In genomic region chr11:3865388-3866193, GRCh38 we compare ENCODE assay signal across 9 cellular contexts. TPM values are rescaled to one million over a fixed set of nuclear protein-coding genes. Genes with fewer than 3 reads are reported as not detected.
A peak's percentile ranks its signal among the peaks of the same experiment; 100 is the strongest.
DNase-seq lines count a peak whose midpoint lies in the region; ATAC-seq, FAIRE-seq and TF ChIP-seq lines count a peak whose summit lies in the region.
"Had no signal": no experiment of that assay in that cellular context is flagged by ENCODE, and none has a peak within 500 bp of the region (broad histone marks: within the 10 kb centered on the region; RNA-seq: fewer than 3 reads in every experiment).

No MANE protein-coding gene starts in this region.

- ATAC-seq in natural killer cell treated with Interleukin-12 subunit alpha and Interleukin-12 subunit beta and Interleukin-15 and Interleukin-18, amount 100 ng/mL, for 72 hours, result peak; percentile 37 to 46

- peaks cover 57 to 67% of the 10 kb centered on the region in 2 donors for H3K4me1 Mint-ChIP-seq in natural killer cell treated with Interleukin-12 subunit alpha and Interleukin-12 subunit beta and Interleukin-15 and Interleukin-18, amount 100 ng/mL, for 72 hours (ENCODE audit: low read depth in 2 of 2)

- FAIRE-seq in bronchial epithelial cell (lab: Jason Lieb, UNC), result no peak

- H3K4me3 ChIP-seq in KMS-11 (IDR thresholded peaks at IDR 0.05; ENCODE audit: insufficient read depth, low read depth, low read length) (no peak overlapping the region), bronchial epithelial cell (ENCODE audit: low read depth, low read length) (no peak overlapping the region)

- H2AFZ ChIP-seq in KMS-11 (ENCODE audit: low read depth), result no peak overlapping the region

- H3K27me3 ChIP-seq in KMS-11 (ENCODE audit: insufficient read depth, low read depth) (no peaks in the 10 kb centered on the region), bronchial epithelial cell (ENCODE audit: control insufficient read depth, insufficient read depth, low read length) (no peaks in the 10 kb centered on the region)

- peak overlapping the region; percentile 56; the same call in 1 of the 2 replicates for H3K27ac ChIP-seq in KMS-11

- H3K4me1 ChIP-seq in KMS-11 (ENCODE audit: low read depth, poor library complexity, severe bottlenecking), result peaks cover 92% of the 10 kb centered on the region

- H3K36me3 Mint-ChIP-seq in natural killer cell treated with Interleukin-12 subunit alpha and Interleukin-12 subunit beta and Interleukin-15 and Interleukin-18, amount 100 ng/mL, for 72 hours, result no peaks in the 10 kb centered on the region

- H3K27me3 Mint-ChIP-seq in natural killer cell treated with Interleukin-12 subunit alpha and Interleukin-12 subunit beta and Interleukin-15 and Interleukin-18, amount 100 ng/mL, for 72 hours, result no peaks in the 10 kb centered on the region

- peaks cover 80% of the 10 kb centered on the region for H3K79me2 ChIP-seq in KMS-11 (ENCODE audit: insufficient read depth, low read depth)

- H3K9ac ChIP-seq in KMS-11, result no peak overlapping the region

- peak overlapping the region; percentile 84 for H3K4me3 Mint-ChIP-seq in natural killer cell treated with Interleukin-12 subunit alpha and Interleukin-12 subunit beta and Interleukin-15 and Interleukin-18, amount 100 ng/mL, for 72 hours
- H3K4me3 Mint-ChIP-seq: neural crest cell had no signal

- H3K36me3 ChIP-seq in KMS-11 (ENCODE audit: insufficient read depth), result no peaks in the 10 kb centered on the region
- no peaks in the 10 kb centered on the region for H3K36me3 ChIP-seq in bronchial epithelial cell (ENCODE audit: control insufficient read depth, insufficient read depth, low read length)

- TF ChIP-seq CTCF in KMS-11 (conservative IDR thresholded peaks at IDR 0.05; ENCODE audit: low read depth, low read length), result no peak
- TF ChIP-seq CTCF in bronchial epithelial cell (IDR thresholded peaks at IDR 0.05; ENCODE audit: insufficient read depth, low read length, severe bottlenecking), result no peak

- no peaks in the 10 kb centered on the region for H3K9me3 Mint-ChIP-seq in natural killer cell treated with Interleukin-12 subunit alpha and Interleukin-12 subunit beta and Interleukin-15 and Interleukin-18, amount 100 ng/mL, for 72 hours
- H3K9me3 Mint-ChIP-seq: neural crest cell had no signal

- H3K4me2 ChIP-seq in KMS-11, result peak overlapping the region; percentile 53

- H4K20me1 ChIP-seq in KMS-11 (ENCODE audit: insufficient read depth), result no peaks in the 10 kb centered on the region

- peak; percentile 73 for DNase-seq in ELR (ENCODE audit: low read depth)
- DNase-seq in bronchial epithelial cell (ENCODE audit: low read depth), result peak; percentile 86
- no peak for DNase-seq in natural killer cell treated with Interleukin-12 subunit alpha and Interleukin-12 subunit beta and Interleukin-15 and Interleukin-18, amount 100 ng/mL, for 72 hours (ENCODE audit: low spot score)
- no peak for DNase-seq in NCI-H510A (lab: John Stamatoyannopoulos, UW)
- no peak for DNase-seq in GDM1 (lab: John Stamatoyannopoulos, UW)
- no peak for DNase-seq in cortex of kidney (lab: John Stamatoyannopoulos, UW)
- no peak for DNase-seq in DMS114 treated with DMSO at 0.1 percent for 48 hours (lab: John Stamatoyannopoulos, UW; ENCODE audit: unreplicated experiment)

- peak overlapping the region; percentile 74 to 83 for H3K27ac Mint-ChIP-seq in natural killer cell treated with Interleukin-12 subunit alpha and Interleukin-12 subunit beta and Interleukin-15 and Interleukin-18, amount 100 ng/mL, for 72 hours

RNA-seq across cellular contexts. Expression of gene STIM1, which starts 10.1 kb away (rescaled TPM):
- total RNA-seq in bronchial epithelial cell, result 60.8 and 86.9 TPM in 2 replicates
- 10 to 100 TPM; 83.9 to 85.9 TPM for total RNA-seq in natural killer cell treated with Interleukin-12 subunit alpha and Interleukin-12 subunit beta and Interleukin-15 and Interleukin-18, amount 100 ng/mL, for 72 hours

RNA-seq across cellular contexts. Expression of gene RHOG, which starts 24.8 kb away (rescaled TPM):
- total RNA-seq in bronchial epithelial cell, result 5.5 and 7.3 TPM in 2 replicates
- total RNA-seq in natural killer cell treated with Interleukin-12 subunit alpha and Interleukin-12 subunit beta and Interleukin-15 and Interleukin-18, amount 100 ng/mL, for 72 hours, result 100 to 1,000 TPM; 154 to 164 TPM

RNA-seq across cellular contexts. Expression of gene PGAP2, which starts 57.2 kb away (rescaled TPM):
- total RNA-seq in bronchial epithelial cell, result 26.3 and 31.9 TPM in 2 replicates
- total RNA-seq in natural killer cell treated with Interleukin-12 subunit alpha and Interleukin-12 subunit beta and Interleukin-15 and Interleukin-18, amount 100 ng/mL, for 72 hours, result 10 to 100 TPM; 15.5 to 30.0 TPM

Comparison
In these comparisons a context has a peak if more than half of its experiments do, and no peak if none do; other contexts are left out.
1. DNase-seq: peak in ELR (single experiment) and bronchial epithelial cell (single experiment); none in natural killer cell treated with Interleukin-12 subunit alpha and Interleukin-12 subunit beta and Interleukin-15 and Interleukin-18, amount 100 ng/mL, for 72 hours (single experiment), NCI-H510A (single experiment), GDM1 (single experiment), cortex of kidney (single experiment) and DMS114 treated with DMSO at 0.1 percent for 48 hours (single experiment).
2. RNA of gene RHOG, which starts 24.8 kb away (total RNA-seq): 154 to 164 TPM in natural killer cell treated with Interleukin-12 subunit alpha and Interleukin-12 subunit beta and Interleukin-15 and Interleukin-18, amount 100 ng/mL, for 72 hours; 5.5 to 7.3 TPM in bronchial epithelial cell; every median in the first group is over 10 times any median in the second.